Comparison of ENCODE assay signal across 25 cellular contexts in genomic region chr9:87657190-87657589, GRCh38.
DNase-seq lines count a peak whose midpoint lies in the region; ATAC-seq and TF ChIP-seq lines count a peak whose summit lies in the region.
"Had no signal": no experiment of that assay in that cellular context is flagged by ENCODE, and none has a peak within 500 bp of the region (broad histone marks: within the 10 kb centered on the region; RNA-seq: fewer than 3 reads in every experiment).

No MANE protein-coding gene starts in this region.

- H3K27ac ChIP-seq in substantia nigra (ENCODE audit: low read depth, low read length, poor library complexity, severe bottlenecking): no peak overlapping the region
- H3K27ac ChIP-seq: esophagus squamous epithelium, psoas muscle, vagina had no signal

- DNase-seq in EL (peak; percentile 17), astrocyte of the spinal cord (ENCODE audit: low read depth, low spot score) (peak; percentile 68), islet precursor cell (peak; percentile 32), pons (ENCODE audit: low spot score) (peak; percentile 16), amniotic stem cell (lab: John Stamatoyannopoulos, UW) (no peak), GM19238 (ENCODE audit: insufficient read length, low spot score) (no peak), substantia nigra (lab: John Stamatoyannopoulos, UW) (no peak)
- DNase-seq: activated CD4-positive, alpha-beta T cell treated with anti-CD3 and anti-CD28 coated beads for 36 hours; activated CD8-positive, alpha-beta memory T cell treated with anti-CD3 and anti-CD28 coated beads, Interleukin-2, amount 50 U/mL, for 4 hours; activated gamma-delta T cell treated with Interleukin-2 at 50 U/mL for 16 hours; COR-L47; esophagus squamous epithelium; GOT3; kidney glomerular epithelial cell; MM.1S; NCI-H187 treated with DMSO at 0.1 percent for 48 hours; NCI-H446 treated with DMSO at 0.1 percent for 48 hours; psoas muscle; SHP77; stimulated activated CD4-positive, alpha-beta T cell treated with anti-CD3 and anti-CD28 coated beads, Interleukin-15, amount 100 ng/mL, for 24 hours; stimulated activated naive CD8-positive, alpha-beta T cell treated with anti-CD3 and anti-CD28 coated beads, Interleukin-15, amount 100 ng/mL, for 72 hours had no signal

- no peak for ATAC-seq in HG03565 (IDR thresholded peaks at IDR 0.05; ENCODE audit: unreplicated experiment)
- ATAC-seq: activated CD4-positive, alpha-beta T cell treated with anti-CD3 and anti-CD28 coated beads for 36 hours; GM12878; psoas muscle; stimulated activated naive CD8-positive, alpha-beta T cell treated with anti-CD3 and anti-CD28 coated beads, Interleukin-15, amount 100 ng/mL, for 72 hours had no signal

- no peak overlapping the region for H3K4me3 ChIP-seq in astrocyte of the spinal cord (ENCODE audit: low read depth, low read length)
- H3K4me3 ChIP-seq: dorsolateral prefrontal cortex, esophagus squamous epithelium, GM12878, psoas muscle, vagina had no signal

- TF ChIP-seq CTCF in astrocyte of the spinal cord (IDR thresholded peaks at IDR 0.05; ENCODE audit: low read depth, low read length): no peak

- in situ Hi-C loops in astrocyte of the spinal cord (cut with HindIII; ENCODE audit: low sequenced_read_pairs): no loop called here

Comparison
In these comparisons a context has a peak if more than half of its experiments do, and no peak if none do; other contexts are left out.
1. DNase-seq: peak in EL (single experiment), astrocyte of the spinal cord (single experiment), islet precursor cell (single experiment) and pons (single experiment); none in amniotic stem cell (single experiment), GM19238 (single experiment) and substantia nigra (0 of 49).